8 cellular contexts compared by ENCODE assay signal in genomic region chr2:25375989-25376545, GRCh38. TPM values are rescaled to one million over a fixed set of nuclear protein-coding genes. Genes with fewer than 3 reads are reported as not detected.
DNase-seq lines count a peak whose midpoint lies in the region; ATAC-seq and TF ChIP-seq lines count a peak whose summit lies in the region.

No MANE protein-coding gene starts in this region.

- TF ChIP-seq POLR2A in vagina (IDR thresholded peaks at IDR 0.05): no peak

- H3K27me3 ChIP-seq in heart right ventricle: no peaks in the 10 kb centered on the region
- H3K27me3 ChIP-seq in right cardiac atrium (ENCODE audit: control insufficient read depth, insufficient read depth): no peaks in the 10 kb centered on the region
- H3K27me3 ChIP-seq in vagina: no peaks in the 10 kb centered on the region

- TF ChIP-seq CTCF in heart right ventricle (IDR thresholded peaks at IDR 0.05): no peak
- TF ChIP-seq CTCF in mesothelial cell of epicardium (IDR thresholded peaks at IDR 0.05; ENCODE audit: unreplicated experiment): no peak
- no peak for TF ChIP-seq CTCF in vagina (IDR thresholded peaks at IDR 0.05)

- H3K27ac Mint-ChIP-seq in activated naive CD8-positive, alpha-beta T cell treated with anti-CD3 and anti-CD28 coated beads for 36 hours: peak overlapping the region; percentile 94
- no peak overlapping the region for H3K27ac Mint-ChIP-seq in mesothelial cell of epicardium

- H3K4me1 ChIP-seq in heart right ventricle (peaks cover 6 to 30% (median 14%) of the 10 kb centered on the region in 9 donors), right cardiac atrium (ENCODE audit: control insufficient read depth, insufficient read depth, low read length) (no peaks in the 10 kb centered on the region), vagina (peaks cover 21% of the 10 kb centered on the region)

- H3K9me3 ChIP-seq in heart right ventricle (no peaks in the 10 kb centered on the region), right cardiac atrium (ENCODE audit: control insufficient read depth, low read length) (no peaks in the 10 kb centered on the region), vagina (no peaks in the 10 kb centered on the region)

- H3K4me1 Mint-ChIP-seq in activated naive CD8-positive, alpha-beta T cell treated with anti-CD3 and anti-CD28 coated beads for 36 hours: peaks cover 36% of the 10 kb centered on the region
- peaks cover 25% of the 10 kb centered on the region for H3K4me1 Mint-ChIP-seq in mesothelial cell of epicardium

- H3K9me3 Mint-ChIP-seq in activated naive CD8-positive, alpha-beta T cell treated with anti-CD3 and anti-CD28 coated beads for 36 hours: peaks cover 2% of the 10 kb centered on the region
- no peaks in the 10 kb centered on the region for H3K9me3 Mint-ChIP-seq in mesothelial cell of epicardium

- 80% methylated on average over 16 of the region's 16 CpGs for WGBS in heart right ventricle, 2 donors
- WGBS in right cardiac atrium: 73% methylated on average over 16 of the region's 16 CpGs

- peak overlapping the region; percentile 64 for H3K4me3 Mint-ChIP-seq in activated naive CD8-positive, alpha-beta T cell treated with anti-CD3 and anti-CD28 coated beads for 36 hours
- peak overlapping the region; percentile 52 for H3K4me3 Mint-ChIP-seq in mesothelial cell of epicardium

- intact Hi-C loops in heart right ventricle (cut with DNase I): loop anchor here in 5 of 10 donors (1.0 to 10.0 kb wide), 6 partner anchors 33 to 149 kb away; partner anchors contain the start of gene DNMT3A (in 1 of the 5)
- intact Hi-C loops in right cardiac atrium (cut with DNase I): loop anchor here in 2 of 4 donors (2.0 to 10.0 kb wide), 2 partner anchors 33 to 149 kb away; no protein-coding TSS in a partner anchor
- intact Hi-C loops in vagina (cut with DNase I): no loop called here

- H3K36me3 ChIP-seq in heart right ventricle (no peaks in the 10 kb centered on the region), vagina (no peaks in the 10 kb centered on the region)

- ATAC-seq in heart right ventricle: no peak
- no peak for ATAC-seq in right cardiac atrium
- no peak for ATAC-seq in GM21528 (IDR thresholded peaks at IDR 0.05; ENCODE audit: low FRiP score, unreplicated experiment)

- H3K4me3 ChIP-seq in heart right ventricle (peak overlapping the region in 6 of 10 donors; percentile 21 to 44 (median 34)), right cardiac atrium (ENCODE audit: low read length) (no peak overlapping the region), vagina (peak overlapping the region; percentile 17 to 25)

- DNase-seq in heart right ventricle (no peak), right cardiac atrium (no peak), mesothelial cell of epicardium (ENCODE audit: low spot score in 2 of 2, unreplicated experiment in 2 of 2) (no peak), vagina (ENCODE audit: extremely low spot score in 2 of 2) (peak; percentile 84 to 89), NCI-H1048 (lab: John Stamatoyannopoulos, UW) (no peak)
- DNase-seq in activated naive CD8-positive, alpha-beta T cell treated with anti-CD3 and anti-CD28 coated beads for 36 hours: no peak
- no peak for DNase-seq in activated CD4-positive, CD25-positive, alpha-beta regulatory T cell treated with anti-CD3 and anti-CD28 coated beads, Interleukin-2, amount 50 U/mL, for 72 hours

- H3K36me3 Mint-ChIP-seq in activated naive CD8-positive, alpha-beta T cell treated with anti-CD3 and anti-CD28 coated beads for 36 hours: peaks cover 11% of the 10 kb centered on the region
- peaks cover 5% of the 10 kb centered on the region for H3K36me3 Mint-ChIP-seq in mesothelial cell of epicardium

- no peak overlapping the region for H3K27ac ChIP-seq in heart right ventricle
- H3K27ac ChIP-seq in right cardiac atrium (ENCODE audit: low read length): no peak overlapping the region
- peak overlapping the region; percentile 10 for H3K27ac ChIP-seq in vagina

- no peaks in the 10 kb centered on the region for H3K27me3 Mint-ChIP-seq in activated naive CD8-positive, alpha-beta T cell treated with anti-CD3 and anti-CD28 coated beads for 36 hours
- no peaks in the 10 kb centered on the region for H3K27me3 Mint-ChIP-seq in mesothelial cell of epicardium (ENCODE audit: low read depth)

RNA-seq across cellular contexts. Expression of gene DNMT3A, which starts 34.3 kb away (rescaled TPM):
- total RNA-seq in heart right ventricle (10 to 100 TPM; 14.8 to 23.7 (median 19.4) TPM), right cardiac atrium (10 to 100 TPM; 20.0 to 22.9 (median 21.1) TPM), mesothelial cell of epicardium (210 to 219 TPM (median 215 TPM) in 3 replicates), vagina (28.0 TPM)
- polyA plus RNA-seq in heart right ventricle (10 to 100 TPM in 1 of 2 donors, 1 to 10 TPM in 1; 4.7 to 10.3 TPM), right cardiac atrium (9.9 TPM)
- 10 to 100 TPM; 90.7 to 92.2 TPM for total RNA-seq in activated naive CD8-positive, alpha-beta T cell treated with anti-CD3 and anti-CD28 coated beads for 36 hours

Comparison
In these comparisons a context has a peak if more than half of its experiments do, and no peak if none do; other contexts are left out.
1. DNase-seq: peak in vagina (2 of 2); none in heart right ventricle (0 of 2), right cardiac atrium (0 of 3), activated naive CD8-positive, alpha-beta T cell treated with anti-CD3 and anti-CD28 coated beads for 36 hours (single experiment), mesothelial cell of epicardium (0 of 2), activated CD4-positive, CD25-positive, alpha-beta regulatory T cell treated with anti-CD3 and anti-CD28 coated beads, Interleukin-2, amount 50 U/mL, for 72 hours (single experiment) and NCI-H1048 (single experiment).